25 cellular contexts compared by ENCODE assay signal in the genomic region with DNA sequence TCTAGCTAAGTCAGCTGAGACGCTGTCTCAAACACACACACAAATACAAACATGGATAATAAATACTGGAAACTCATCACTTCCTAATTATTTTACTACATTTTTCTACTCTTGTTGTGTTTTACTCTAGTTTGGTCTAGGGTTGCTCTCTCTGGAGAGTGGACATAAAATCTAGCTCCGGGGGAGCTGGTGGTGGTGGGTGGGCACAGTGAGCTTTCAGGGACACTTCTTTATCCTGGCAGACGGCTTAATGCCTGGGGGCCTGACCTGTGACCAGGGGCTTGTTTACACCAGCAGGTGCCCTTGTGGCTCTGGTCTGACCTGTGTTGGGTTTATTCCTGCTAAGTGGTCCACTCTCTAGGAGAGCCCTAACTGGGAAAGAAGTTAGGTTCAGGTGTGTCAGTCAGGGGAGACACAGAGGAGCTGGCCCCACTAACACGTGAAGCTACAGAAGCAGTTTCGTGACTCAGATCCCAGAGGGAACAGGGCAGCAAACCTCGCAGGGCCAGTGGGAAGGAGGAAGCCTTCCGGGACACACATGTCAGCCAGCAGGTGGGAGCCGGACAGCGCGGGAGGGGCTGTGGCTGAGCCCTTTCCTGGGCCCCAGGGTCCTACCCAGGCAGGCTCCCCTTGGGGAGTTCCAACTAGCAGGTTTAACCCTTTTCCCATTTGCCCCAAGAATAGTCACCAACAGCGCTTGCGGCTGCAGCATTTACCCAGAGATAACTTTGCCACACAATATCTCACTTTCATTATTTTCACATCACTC.
"Had no signal": no experiment of that assay in that cellular context is flagged by ENCODE, and none has a peak within 500 bp of the region (broad histone marks: within the 10 kb centered on the region; RNA-seq: fewer than 3 reads in every experiment).

No MANE protein-coding gene starts in this region.

- H3K27ac Mint-ChIP-seq: activated CD4-positive, alpha-beta T cell treated with anti-CD3 and anti-CD28 coated beads, Interleukin-2, amount 10 ng/mL, durations not matched to agents 24 days and 14 days; activated CD8-positive, alpha-beta T cell treated with anti-CD3 and anti-CD28 coated beads for 36 hours; activated naive CD8-positive, alpha-beta T cell treated with anti-CD3 and anti-CD28 coated beads for 36 hours; activated T-cell treated with anti-CD3 and anti-CD28 coated beads, Interleukin-2, amount 50 U/mL, for 72 hours; activated T-helper 17 cell treated with anti-CD3 and anti-CD28 coated beads, Interleukin-2, amount 50 U/mL, for 72 hours had no signal

- H3K36me3 ChIP-seq: brain microvascular endothelial cell had no signal

- ATAC-seq: activated CD8-positive, alpha-beta T cell treated with anti-CD3 and anti-CD28 coated beads for 36 hours; activated T-cell treated with anti-CD3 and anti-CD28 coated beads, Interleukin-2, amount 50 U/mL, for 72 hours; activated T-helper 17 cell treated with anti-CD3 and anti-CD28 coated beads, Interleukin-2, amount 50 U/mL, for 72 hours had no signal

- H3K9me3 Mint-ChIP-seq: activated CD4-positive, alpha-beta T cell treated with anti-CD3 and anti-CD28 coated beads, Interleukin-2, amount 10 ng/mL, durations not matched to agents 24 days and 14 days; activated CD8-positive, alpha-beta T cell treated with anti-CD3 and anti-CD28 coated beads for 36 hours; activated naive CD8-positive, alpha-beta T cell treated with anti-CD3 and anti-CD28 coated beads for 36 hours; activated T-cell treated with anti-CD3 and anti-CD28 coated beads, Interleukin-2, amount 50 U/mL, for 72 hours; activated T-helper 17 cell treated with anti-CD3 and anti-CD28 coated beads, Interleukin-2, amount 50 U/mL, for 72 hours; central memory CD8-positive, alpha-beta T cell had no signal

- H3K27ac ChIP-seq: brain microvascular endothelial cell had no signal

- DNase-seq: activated CD4-positive, alpha-beta T cell treated with anti-CD3 and anti-CD28 coated beads, Interleukin-2, amount 10 ng/mL, durations not matched to agents 24 days and 14 days; activated CD4-positive, alpha-beta T cell treated with anti-CD3 and anti-CD28 coated beads, Interleukin-2, amount 50 U/mL, for 4 hours; activated CD8-positive, alpha-beta T cell treated with anti-CD3 and anti-CD28 coated beads for 36 hours; activated effector memory CD4-positive, alpha-beta T cell treated with anti-CD3 and anti-CD28 coated beads, Interleukin-2, amount 50 U/mL, for 16 hours; activated naive CD4-positive, alpha-beta T cell; activated naive CD4-positive, alpha-beta T cell treated with anti-CD3 and anti-CD28 coated beads, Interleukin-2, amount 50 U/mL, for 16 hours; activated naive CD8-positive, alpha-beta T cell treated with anti-CD3 and anti-CD28 coated beads for 36 hours; activated T-cell treated with anti-CD3 and anti-CD28 coated beads, Interleukin-2, amount 50 U/mL, for 1 hour; activated T-cell treated with anti-CD3 and anti-CD28 coated beads, Interleukin-2, amount 50 U/mL, for 72 hours; amniotic stem cell; brain microvascular endothelial cell; Karpas-422; NCI-H1105; NCI-H1417 treated with DMSO at 0.1 percent for 48 hours; NCI-H1930; NCI-H2081 treated with DMSO at 0.1 percent for 48 hours; NCI-H226; NCI-H446 treated with DMSO at 0.1 percent for 48 hours; NCI-H524; OCI-M1; Right ventricle myocardium superior; SW 1271; T1000 had no signal

- H3K4me1 Mint-ChIP-seq: activated CD4-positive, alpha-beta T cell treated with anti-CD3 and anti-CD28 coated beads, Interleukin-2, amount 10 ng/mL, durations not matched to agents 24 days and 14 days; activated naive CD8-positive, alpha-beta T cell treated with anti-CD3 and anti-CD28 coated beads for 36 hours; activated T-helper 17 cell treated with anti-CD3 and anti-CD28 coated beads, Interleukin-2, amount 50 U/mL, for 72 hours; central memory CD8-positive, alpha-beta T cell had no signal

- H3K36me3 Mint-ChIP-seq: activated naive CD8-positive, alpha-beta T cell treated with anti-CD3 and anti-CD28 coated beads for 36 hours had no signal

- H3K4me3 Mint-ChIP-seq: activated CD4-positive, alpha-beta T cell treated with anti-CD3 and anti-CD28 coated beads, Interleukin-2, amount 10 ng/mL, durations not matched to agents 24 days and 14 days; activated CD8-positive, alpha-beta T cell treated with anti-CD3 and anti-CD28 coated beads for 36 hours; activated naive CD8-positive, alpha-beta T cell treated with anti-CD3 and anti-CD28 coated beads for 36 hours; activated T-cell treated with anti-CD3 and anti-CD28 coated beads, Interleukin-2, amount 50 U/mL, for 72 hours; activated T-helper 17 cell treated with anti-CD3 and anti-CD28 coated beads, Interleukin-2, amount 50 U/mL, for 72 hours; central memory CD8-positive, alpha-beta T cell had no signal
